ENCODE assay signal across 1 cellular context in the genomic region with DNA sequence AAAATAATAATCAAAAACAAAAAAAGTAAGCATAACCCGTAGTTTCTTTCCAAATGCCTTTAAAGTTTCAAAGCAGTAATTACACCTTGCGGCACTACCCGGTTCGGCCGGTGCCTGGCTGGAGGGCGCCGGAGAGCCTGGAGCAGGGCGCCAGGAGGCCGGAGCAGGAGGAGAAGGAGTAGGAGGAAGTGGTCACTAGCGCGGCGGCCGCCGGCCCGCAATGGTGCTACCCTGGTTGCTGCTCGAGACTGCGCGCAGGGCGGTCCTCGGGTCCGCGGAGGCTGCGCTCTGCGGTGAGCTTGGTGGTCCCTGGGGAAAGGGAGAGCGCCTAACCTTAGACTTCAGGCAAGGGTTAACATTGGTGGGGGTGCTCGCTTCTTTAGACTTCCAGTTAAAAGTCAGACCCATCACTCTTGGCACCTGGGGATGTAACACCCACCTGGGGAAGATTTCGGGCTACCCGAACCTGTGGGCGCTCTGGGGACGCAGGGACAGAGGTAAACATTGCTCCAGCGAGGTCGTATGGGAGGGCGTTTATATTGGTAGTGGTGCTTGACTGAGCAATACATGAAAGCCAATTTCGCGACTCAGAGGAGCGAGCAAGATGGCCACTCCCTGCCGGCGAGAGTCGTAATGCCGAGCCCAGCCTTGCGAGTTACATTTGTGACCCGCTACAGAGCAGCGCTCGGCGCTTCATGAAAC.
TF ChIP-seq lines count a peak whose summit lies in the region.

No MANE protein-coding gene starts in this region.

TF ChIP-seq in HepG2, 621 proteins besides CTCF, POLR2A, EP300 and RAD21 (continued from another document and continues in another):
- TF ChIP-seq, protein P1, sequence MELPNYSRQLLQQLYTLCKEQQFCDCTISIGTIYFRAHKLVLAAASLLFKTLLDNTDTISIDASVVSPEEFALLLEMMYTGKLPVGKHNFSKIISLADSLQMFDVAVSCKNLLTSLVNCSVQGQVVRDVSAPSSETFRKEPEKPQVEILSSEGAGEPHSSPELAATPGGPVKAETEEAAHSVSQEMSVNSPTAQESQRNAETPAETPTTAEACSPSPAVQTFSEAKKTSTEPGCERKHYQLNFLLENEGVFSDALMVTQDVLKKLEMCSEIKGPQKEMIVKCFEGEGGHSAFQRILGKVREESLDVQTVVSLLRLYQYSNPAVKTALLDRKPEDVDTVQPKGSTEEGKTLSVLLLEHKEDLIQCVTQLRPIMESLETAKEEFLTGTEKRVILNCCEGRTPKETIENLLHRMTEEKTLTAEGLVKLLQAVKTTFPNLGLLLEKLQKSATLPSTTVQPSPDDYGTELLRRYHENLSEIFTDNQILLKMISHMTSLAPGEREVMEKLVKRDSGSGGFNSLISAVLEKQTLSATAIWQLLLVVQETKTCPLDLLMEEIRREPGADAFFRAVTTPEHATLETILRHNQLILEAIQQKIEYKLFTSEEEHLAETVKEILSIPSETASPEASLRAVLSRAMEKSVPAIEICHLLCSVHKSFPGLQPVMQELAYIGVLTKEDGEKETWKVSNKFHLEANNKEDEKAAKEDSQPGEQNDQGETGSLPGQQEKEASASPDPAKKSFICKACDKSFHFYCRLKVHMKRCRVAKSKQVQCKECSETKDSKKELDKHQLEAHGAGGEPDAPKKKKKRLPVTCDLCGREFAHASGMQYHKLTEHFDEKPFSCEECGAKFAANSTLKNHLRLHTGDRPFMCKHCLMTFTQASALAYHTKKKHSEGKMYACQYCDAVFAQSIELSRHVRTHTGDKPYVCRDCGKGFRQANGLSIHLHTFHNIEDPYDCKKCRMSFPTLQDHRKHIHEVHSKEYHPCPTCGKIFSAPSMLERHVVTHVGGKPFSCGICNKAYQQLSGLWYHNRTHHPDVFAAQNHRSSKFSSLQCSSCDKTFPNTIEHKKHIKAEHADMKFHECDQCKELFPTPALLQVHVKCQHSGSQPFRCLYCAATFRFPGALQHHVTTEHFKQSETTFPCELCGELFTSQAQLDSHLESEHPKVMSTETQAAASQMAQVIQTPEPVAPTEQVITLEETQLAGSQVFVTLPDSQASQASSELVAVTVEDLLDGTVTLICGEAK (IDR thresholded peaks at IDR 0.05), result no peak
- TF ChIP-seq, protein P1 (CRISPR knock-in tag; IDR thresholded peaks at IDR 0.05), result 0 out of 2 replicates have a peak, but pooled peaks have one; percentile 62
- TF ChIP-seq, protein P2, sequence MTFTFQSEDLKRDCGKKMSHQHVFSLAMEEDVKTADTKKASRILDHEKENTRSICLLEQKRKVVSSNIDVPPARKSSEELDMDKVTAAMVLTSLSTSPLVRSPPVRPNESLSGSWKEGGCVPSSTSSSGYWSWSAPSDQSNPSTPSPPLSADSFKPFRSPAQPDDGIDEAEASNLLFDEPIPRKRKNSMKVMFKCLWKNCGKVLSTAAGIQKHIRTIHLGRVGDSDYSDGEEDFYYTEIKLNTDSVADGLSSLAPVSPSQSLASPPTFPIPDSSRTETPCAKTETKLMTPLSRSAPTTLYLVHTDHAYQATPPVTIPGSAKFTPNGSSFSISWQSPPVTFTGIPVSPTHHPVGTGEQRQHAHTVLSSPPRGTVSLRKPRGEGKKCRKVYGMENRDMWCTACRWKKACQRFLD (CRISPR knock-in tag; IDR thresholded peaks at IDR 0.05; ENCODE audit: borderline replicate concordance), result no peak
- TF ChIP-seq ZNF484 (CRISPR knock-in tag; IDR thresholded peaks at IDR 0.05; ENCODE audit: borderline replicate concordance, low read depth), result no peak
- TF ChIP-seq SATB2 (CRISPR knock-in tag; IDR thresholded peaks at IDR 0.05), result 0 out of 2 replicates have a peak, but pooled peaks have one; percentile 31
- TF ChIP-seq RBAK (CRISPR knock-in tag; IDR thresholded peaks at IDR 0.05), result no peak
- TF ChIP-seq TCF12 (IDR thresholded peaks at IDR 0.05), result no peak
- peak; percentile 46; the same call in 1 of the 2 replicates for TF ChIP-seq TCF12 (CRISPR knock-in tag; IDR thresholded peaks at IDR 0.05)
- no peak for TF ChIP-seq IKZF1 (IDR thresholded peaks at IDR 0.05)
- TF ChIP-seq ZNF441 (CRISPR knock-in tag; IDR thresholded peaks at IDR 0.05; ENCODE audit: borderline replicate concordance), result no peak
- TF ChIP-seq, protein P3, sequence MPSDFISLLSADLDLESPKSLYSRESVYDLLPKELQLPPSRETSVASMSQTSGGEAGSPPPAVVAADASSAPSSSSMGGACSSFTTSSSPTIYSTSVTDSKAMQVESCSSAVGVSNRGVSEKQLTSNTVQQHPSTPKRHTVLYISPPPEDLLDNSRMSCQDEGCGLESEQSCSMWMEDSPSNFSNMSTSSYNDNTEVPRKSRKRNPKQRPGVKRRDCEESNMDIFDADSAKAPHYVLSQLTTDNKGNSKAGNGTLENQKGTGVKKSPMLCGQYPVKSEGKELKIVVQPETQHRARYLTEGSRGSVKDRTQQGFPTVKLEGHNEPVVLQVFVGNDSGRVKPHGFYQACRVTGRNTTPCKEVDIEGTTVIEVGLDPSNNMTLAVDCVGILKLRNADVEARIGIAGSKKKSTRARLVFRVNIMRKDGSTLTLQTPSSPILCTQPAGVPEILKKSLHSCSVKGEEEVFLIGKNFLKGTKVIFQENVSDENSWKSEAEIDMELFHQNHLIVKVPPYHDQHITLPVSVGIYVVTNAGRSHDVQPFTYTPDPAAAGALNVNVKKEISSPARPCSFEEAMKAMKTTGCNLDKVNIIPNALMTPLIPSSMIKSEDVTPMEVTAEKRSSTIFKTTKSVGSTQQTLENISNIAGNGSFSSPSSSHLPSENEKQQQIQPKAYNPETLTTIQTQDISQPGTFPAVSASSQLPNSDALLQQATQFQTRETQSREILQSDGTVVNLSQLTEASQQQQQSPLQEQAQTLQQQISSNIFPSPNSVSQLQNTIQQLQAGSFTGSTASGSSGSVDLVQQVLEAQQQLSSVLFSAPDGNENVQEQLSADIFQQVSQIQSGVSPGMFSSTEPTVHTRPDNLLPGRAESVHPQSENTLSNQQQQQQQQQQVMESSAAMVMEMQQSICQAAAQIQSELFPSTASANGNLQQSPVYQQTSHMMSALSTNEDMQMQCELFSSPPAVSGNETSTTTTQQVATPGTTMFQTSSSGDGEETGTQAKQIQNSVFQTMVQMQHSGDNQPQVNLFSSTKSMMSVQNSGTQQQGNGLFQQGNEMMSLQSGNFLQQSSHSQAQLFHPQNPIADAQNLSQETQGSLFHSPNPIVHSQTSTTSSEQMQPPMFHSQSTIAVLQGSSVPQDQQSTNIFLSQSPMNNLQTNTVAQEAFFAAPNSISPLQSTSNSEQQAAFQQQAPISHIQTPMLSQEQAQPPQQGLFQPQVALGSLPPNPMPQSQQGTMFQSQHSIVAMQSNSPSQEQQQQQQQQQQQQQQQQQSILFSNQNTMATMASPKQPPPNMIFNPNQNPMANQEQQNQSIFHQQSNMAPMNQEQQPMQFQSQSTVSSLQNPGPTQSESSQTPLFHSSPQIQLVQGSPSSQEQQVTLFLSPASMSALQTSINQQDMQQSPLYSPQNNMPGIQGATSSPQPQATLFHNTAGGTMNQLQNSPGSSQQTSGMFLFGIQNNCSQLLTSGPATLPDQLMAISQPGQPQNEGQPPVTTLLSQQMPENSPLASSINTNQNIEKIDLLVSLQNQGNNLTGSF (CRISPR knock-in tag; IDR thresholded peaks at IDR 0.05), result no peak
- no peak for TF ChIP-seq ZSCAN29 (CRISPR knock-in tag; conservative IDR thresholded peaks at IDR 0.05)
- TF ChIP-seq KLF11 (CRISPR knock-in tag; IDR thresholded peaks at IDR 0.05), result no peak
- TF ChIP-seq SNAPC2 (CRISPR knock-in tag; IDR thresholded peaks at IDR 0.05), result no peak
- no peak for TF ChIP-seq RFX5 (IDR thresholded peaks at IDR 0.05; ENCODE audit: low read depth, low read length)
- TF ChIP-seq, protein P4, sequence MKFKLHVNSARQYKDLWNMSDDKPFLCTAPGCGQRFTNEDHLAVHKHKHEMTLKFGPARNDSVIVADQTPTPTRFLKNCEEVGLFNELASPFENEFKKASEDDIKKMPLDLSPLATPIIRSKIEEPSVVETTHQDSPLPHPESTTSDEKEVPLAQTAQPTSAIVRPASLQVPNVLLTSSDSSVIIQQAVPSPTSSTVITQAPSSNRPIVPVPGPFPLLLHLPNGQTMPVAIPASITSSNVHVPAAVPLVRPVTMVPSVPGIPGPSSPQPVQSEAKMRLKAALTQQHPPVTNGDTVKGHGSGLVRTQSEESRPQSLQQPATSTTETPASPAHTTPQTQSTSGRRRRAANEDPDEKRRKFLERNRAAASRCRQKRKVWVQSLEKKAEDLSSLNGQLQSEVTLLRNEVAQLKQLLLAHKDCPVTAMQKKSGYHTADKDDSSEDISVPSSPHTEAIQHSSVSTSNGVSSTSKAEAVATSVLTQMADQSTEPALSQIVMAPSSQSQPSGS (CRISPR knock-in tag; IDR thresholded peaks at IDR 0.05), result no peak
- TF ChIP-seq TARDBP (CRISPR knock-in tag; IDR thresholded peaks at IDR 0.05), result peak; percentile 61
- TF ChIP-seq ZNF235 (CRISPR knock-in tag; IDR thresholded peaks at IDR 0.05; ENCODE audit: borderline replicate concordance), result no peak
- TF ChIP-seq, protein P5, sequence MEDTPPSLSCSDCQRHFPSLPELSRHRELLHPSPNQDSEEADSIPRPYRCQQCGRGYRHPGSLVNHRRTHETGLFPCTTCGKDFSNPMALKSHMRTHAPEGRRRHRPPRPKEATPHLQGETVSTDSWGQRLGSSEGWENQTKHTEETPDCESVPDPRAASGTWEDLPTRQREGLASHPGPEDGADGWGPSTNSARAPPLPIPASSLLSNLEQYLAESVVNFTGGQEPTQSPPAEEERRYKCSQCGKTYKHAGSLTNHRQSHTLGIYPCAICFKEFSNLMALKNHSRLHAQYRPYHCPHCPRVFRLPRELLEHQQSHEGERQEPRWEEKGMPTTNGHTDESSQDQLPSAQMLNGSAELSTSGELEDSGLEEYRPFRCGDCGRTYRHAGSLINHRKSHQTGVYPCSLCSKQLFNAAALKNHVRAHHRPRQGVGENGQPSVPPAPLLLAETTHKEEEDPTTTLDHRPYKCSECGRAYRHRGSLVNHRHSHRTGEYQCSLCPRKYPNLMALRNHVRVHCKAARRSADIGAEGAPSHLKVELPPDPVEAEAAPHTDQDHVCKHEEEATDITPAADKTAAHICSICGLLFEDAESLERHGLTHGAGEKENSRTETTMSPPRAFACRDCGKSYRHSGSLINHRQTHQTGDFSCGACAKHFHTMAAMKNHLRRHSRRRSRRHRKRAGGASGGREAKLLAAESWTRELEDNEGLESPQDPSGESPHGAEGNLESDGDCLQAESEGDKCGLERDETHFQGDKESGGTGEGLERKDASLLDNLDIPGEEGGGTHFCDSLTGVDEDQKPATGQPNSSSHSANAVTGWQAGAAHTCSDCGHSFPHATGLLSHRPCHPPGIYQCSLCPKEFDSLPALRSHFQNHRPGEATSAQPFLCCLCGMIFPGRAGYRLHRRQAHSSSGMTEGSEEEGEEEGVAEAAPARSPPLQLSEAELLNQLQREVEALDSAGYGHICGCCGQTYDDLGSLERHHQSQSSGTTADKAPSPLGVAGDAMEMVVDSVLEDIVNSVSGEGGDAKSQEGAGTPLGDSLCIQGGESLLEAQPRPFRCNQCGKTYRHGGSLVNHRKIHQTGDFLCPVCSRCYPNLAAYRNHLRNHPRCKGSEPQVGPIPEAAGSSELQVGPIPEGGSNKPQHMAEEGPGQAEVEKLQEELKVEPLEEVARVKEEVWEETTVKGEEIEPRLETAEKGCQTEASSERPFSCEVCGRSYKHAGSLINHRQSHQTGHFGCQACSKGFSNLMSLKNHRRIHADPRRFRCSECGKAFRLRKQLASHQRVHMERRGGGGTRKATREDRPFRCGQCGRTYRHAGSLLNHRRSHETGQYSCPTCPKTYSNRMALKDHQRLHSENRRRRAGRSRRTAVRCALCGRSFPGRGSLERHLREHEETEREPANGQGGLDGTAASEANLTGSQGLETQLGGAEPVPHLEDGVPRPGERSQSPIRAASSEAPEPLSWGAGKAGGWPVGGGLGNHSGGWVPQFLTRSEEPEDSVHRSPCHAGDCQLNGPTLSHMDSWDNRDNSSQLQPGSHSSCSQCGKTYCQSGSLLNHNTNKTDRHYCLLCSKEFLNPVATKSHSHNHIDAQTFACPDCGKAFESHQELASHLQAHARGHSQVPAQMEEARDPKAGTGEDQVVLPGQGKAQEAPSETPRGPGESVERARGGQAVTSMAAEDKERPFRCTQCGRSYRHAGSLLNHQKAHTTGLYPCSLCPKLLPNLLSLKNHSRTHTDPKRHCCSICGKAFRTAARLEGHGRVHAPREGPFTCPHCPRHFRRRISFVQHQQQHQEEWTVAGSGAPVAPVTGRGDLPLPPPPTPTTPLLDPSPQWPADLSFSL (CRISPR knock-in tag; IDR thresholded peaks at IDR 0.05), result no peak
- TF ChIP-seq ZNF24 (IDR thresholded peaks at IDR 0.05), result no peak
- TF ChIP-seq, protein P6, sequence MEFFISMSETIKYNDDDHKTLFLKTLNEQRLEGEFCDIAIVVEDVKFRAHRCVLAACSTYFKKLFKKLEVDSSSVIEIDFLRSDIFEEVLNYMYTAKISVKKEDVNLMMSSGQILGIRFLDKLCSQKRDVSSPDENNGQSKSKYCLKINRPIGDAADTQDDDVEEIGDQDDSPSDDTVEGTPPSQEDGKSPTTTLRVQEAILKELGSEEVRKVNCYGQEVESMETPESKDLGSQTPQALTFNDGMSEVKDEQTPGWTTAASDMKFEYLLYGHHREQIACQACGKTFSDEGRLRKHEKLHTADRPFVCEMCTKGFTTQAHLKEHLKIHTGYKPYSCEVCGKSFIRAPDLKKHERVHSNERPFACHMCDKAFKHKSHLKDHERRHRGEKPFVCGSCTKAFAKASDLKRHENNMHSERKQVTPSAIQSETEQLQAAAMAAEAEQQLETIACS (CRISPR knock-in tag; IDR thresholded peaks at IDR 0.05), result no peak
